Comparison of ENCODE assay signal across 8 cellular contexts in the genomic region with DNA sequence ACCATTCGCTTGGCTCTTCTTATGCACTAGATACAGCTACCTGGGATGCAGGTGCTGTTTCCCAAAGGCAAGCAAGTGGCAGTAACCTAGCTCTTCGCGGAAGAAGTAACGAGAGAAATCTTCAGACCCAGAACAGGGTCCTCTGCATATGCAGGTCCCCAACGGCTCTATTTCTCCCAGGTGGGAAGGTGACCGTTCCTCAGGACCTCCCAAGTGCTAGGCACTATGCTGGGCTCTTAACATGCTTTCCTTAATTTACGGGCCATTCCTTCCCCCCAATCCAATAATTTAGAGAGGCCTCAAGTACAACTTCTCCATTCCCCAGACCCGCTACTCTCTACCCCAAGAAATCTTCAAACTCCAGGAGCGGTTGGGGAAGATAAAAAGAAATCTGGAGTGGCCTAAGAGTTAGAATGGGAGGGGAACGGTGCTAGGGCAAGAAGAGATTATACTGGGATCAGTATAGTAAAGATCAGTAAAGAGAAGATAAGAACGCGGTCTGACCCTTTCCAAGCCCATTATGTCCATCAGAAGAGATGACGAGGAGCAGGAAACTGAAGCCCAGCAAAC. TPM values are rescaled to one million over a fixed set of nuclear protein-coding genes. Genes with fewer than 3 reads are reported as not detected.
DNase-seq lines count a peak whose midpoint lies in the region; ATAC-seq and TF ChIP-seq lines count a peak whose summit lies in the region.

No MANE protein-coding gene starts in this region.

- H3K9me3 ChIP-seq in fibroblast of lung (ENCODE audit: control insufficient read depth, insufficient read depth, low read depth, low read length) (no peaks in the 10 kb centered on the region), sigmoid colon (no peaks in the 10 kb centered on the region)

- H3K27ac ChIP-seq in fibroblast of lung (ENCODE audit: insufficient read depth, low read length) (peak overlapping the region; percentile 72), sigmoid colon (peak overlapping the region; percentile 88 to 94 (median 88))

- no peaks in the 10 kb centered on the region for H3K27me3 ChIP-seq in H7 (ENCODE audit: control insufficient read depth, insufficient read depth, low read length)
- H3K27me3 ChIP-seq in fibroblast of lung (ENCODE audit: control insufficient read depth, insufficient read depth, low read length), result no peaks in the 10 kb centered on the region
- no peaks in the 10 kb centered on the region for H3K27me3 ChIP-seq in sigmoid colon

- H3K79me2 ChIP-seq in fibroblast of lung (ENCODE audit: control insufficient read depth, insufficient read depth, low read length), result peaks cover 43% of the 10 kb centered on the region

- DNase-seq in H7 (no peak), fibroblast of lung (ENCODE audit: low read depth in 2 of 2) (no peak), sigmoid colon (no peak), NCI-H524 treated with DMSO at 0.1 percent for 48 hours (lab: John Stamatoyannopoulos, UW) (no peak)

- TF ChIP-seq POLR2A in sigmoid colon (IDR thresholded peaks at IDR 0.05), result no peak

- peaks cover 1% of the 10 kb centered on the region; the same call in 1 of the 2 replicates for H3K36me3 ChIP-seq in H7 (replicated peaks; ENCODE audit: control insufficient read depth, insufficient read depth, low read length)
- H3K36me3 ChIP-seq in fibroblast of lung (ENCODE audit: control insufficient read depth, insufficient read depth, low read length), result peaks cover 4% of the 10 kb centered on the region
- peaks cover 0 to 9% (median 0%) of the 10 kb centered on the region in 4 donors for H3K36me3 ChIP-seq in sigmoid colon

- intact Hi-C loops in sigmoid colon (cut with DNase I), result loop anchor here (1.0 to 10.0 kb wide), 3 partner anchors 21 to 240 kb away; partner anchors contain the start of genes KTI12 and ZFYVE9

- TF ChIP-seq CTCF in fibroblast of lung (conservative IDR thresholded peaks at IDR 0.05 in 1 of 2, IDR thresholded peaks at IDR 0.05 in 1 of 2; ENCODE audit: low read depth in 1 of 2, low read length in 2 of 2) (no peak), sigmoid colon (IDR thresholded peaks at IDR 0.05) (no peak)

- ATAC-seq in SK-N-SH treated with all-trans-retinoic acid at 6 μM for 48 hours (peak; percentile 13), GM19467 (IDR thresholded peaks at IDR 0.05; ENCODE audit: unreplicated experiment) (no peak), HG03469 (IDR thresholded peaks at IDR 0.05; ENCODE audit: unreplicated experiment) (no peak), HG02973 (IDR thresholded peaks at IDR 0.05; ENCODE audit: unreplicated experiment) (no peak)

- H3K9ac ChIP-seq in fibroblast of lung (ENCODE audit: insufficient read depth, low read length), result peak overlapping the region; percentile 78

- peak overlapping the region; percentile 97 for H3K4me2 ChIP-seq in fibroblast of lung (ENCODE audit: extremely low read depth, insufficient read depth, low read length)

- 1 to 3% methylated on average over 13 of the region's 13 CpGs for WGBS in sigmoid colon, 2 donors

- H3K4me3 ChIP-seq in H7 (ENCODE audit: insufficient read depth, low read depth, low read length) (peak overlapping the region; percentile 88), fibroblast of lung (replicated peaks in 1 of 4; ENCODE audit: control extremely low read depth in 1 of 4, insufficient read depth in 1 of 4, low read depth in 3 of 4, low read length in 4 of 4) (peak overlapping the region; percentile 79 to 91 (median 84)), sigmoid colon (peak overlapping the region; percentile 77 to 96 (median 83))

- H2AFZ ChIP-seq in fibroblast of lung (ENCODE audit: low read length), result peak overlapping the region; percentile 88

- H3K4me1 ChIP-seq in fibroblast of lung (ENCODE audit: control insufficient read depth, extremely low read depth, insufficient read depth, low read length), result peaks cover 8% of the 10 kb centered on the region
- peaks cover 0 to 44% (median 33%) of the 10 kb centered on the region in 4 donors for H3K4me1 ChIP-seq in sigmoid colon

- TF ChIP-seq EP300 in sigmoid colon (IDR thresholded peaks at IDR 0.05), result no peak

- no peaks in the 10 kb centered on the region for H4K20me1 ChIP-seq in fibroblast of lung (ENCODE audit: control insufficient read depth, extremely low read depth, insufficient read depth, low read length)

TF ChIP-seq in SK-N-SH treated with all-trans-retinoic acid at 6 μM for 48 hours, 23 proteins besides CTCF, POLR2A, EP300 and RAD21:
- TF ChIP-seq ZNF70 (CRISPR knock-in tag; IDR thresholded peaks at IDR 0.05), result no peak
- TF ChIP-seq PATZ1 (CRISPR knock-in tag; IDR thresholded peaks at IDR 0.05; ENCODE audit: borderline replicate concordance), result no peak
- TF ChIP-seq ZFP30 (CRISPR knock-in tag; IDR thresholded peaks at IDR 0.05), result no peak
- no peak for TF ChIP-seq ZC3H10 (CRISPR knock-in tag; IDR thresholded peaks at IDR 0.05)
- TF ChIP-seq ZNF565 (CRISPR knock-in tag; conservative IDR thresholded peaks at IDR 0.05; ENCODE audit: low read depth), result no peak
- TF ChIP-seq OSR1 (CRISPR knock-in tag; IDR thresholded peaks at IDR 0.05), result no peak
- no peak for TF ChIP-seq TCF4 (CRISPR knock-in tag; IDR thresholded peaks at IDR 0.05; ENCODE audit: borderline replicate concordance)
- TF ChIP-seq ZNF8 (CRISPR knock-in tag; IDR thresholded peaks at IDR 0.05), result no peak
- no peak for TF ChIP-seq GLIS3 (CRISPR knock-in tag; IDR thresholded peaks at IDR 0.05)
- no peak for TF ChIP-seq ESRRG (CRISPR knock-in tag; IDR thresholded peaks at IDR 0.05)
- no peak for TF ChIP-seq PPARA (CRISPR knock-in tag; IDR thresholded peaks at IDR 0.05; ENCODE audit: borderline replicate concordance)
- TF ChIP-seq POU6F1 (CRISPR knock-in tag; IDR thresholded peaks at IDR 0.05; ENCODE audit: borderline replicate concordance, low read depth), result no peak
TF ChIP-seq in SK-N-SH treated with all-trans-retinoic acid at 6 μM for 48 hours: peak in this region for 0.

RNA-seq across cellular contexts. Expression of gene TXNDC12, which starts 0.4 kb away (rescaled TPM):
- 79.2 and 90.2 TPM in 2 replicates for total RNA-seq in H7 (2014; rRNA removed; shearing (Covaris generic))
- total RNA-seq in fibroblast of lung (34.5 and 34.7 TPM in 2 replicates), sigmoid colon (10 to 100 TPM; 20.8 to 27.1 (median 26.3) TPM)
- polyA plus RNA-seq in fibroblast of lung (30.8 and 32.4 TPM in 2 replicates), sigmoid colon (10 to 100 TPM in 2 of 3 donors, 1 to 10 TPM in 1; 9.0 to 33.3 (median 16.9) TPM)
- polyA plus RNA-seq in fibroblast of lung (2012), result 36.0 and 39.0 TPM in 2 replicates
- polyA minus RNA-seq in fibroblast of lung (ENCODE audit: low replicate concordance), result 5.8 and 6.6 TPM in 2 replicates

RNA-seq across cellular contexts. Expression of gene BTF3L4, which starts 1.5 kb away (rescaled TPM):
- total RNA-seq in H7 (2014; rRNA removed; shearing (Covaris generic)), result 96.9 and 127 TPM in 2 replicates
- total RNA-seq in fibroblast of lung (55.5 and 63.2 TPM in 2 replicates), sigmoid colon (10 to 100 TPM; 42.9 to 58.1 (median 51.1) TPM)
- polyA plus RNA-seq in fibroblast of lung (70.0 and 73.3 TPM in 2 replicates), sigmoid colon (10 to 100 TPM; 22.2 to 30.0 (median 27.3) TPM)
- polyA plus RNA-seq in fibroblast of lung (2012), result 49.5 and 51.0 TPM in 2 replicates
- 2.1 and 4.5 TPM in 2 replicates for polyA minus RNA-seq in fibroblast of lung (ENCODE audit: low replicate concordance)

RNA-seq across cellular contexts. Expression of gene KTI12, which starts 21.0 kb away (rescaled TPM):
- 16.9 and 20.8 TPM in 2 replicates for total RNA-seq in H7 (2014; rRNA removed; shearing (Covaris generic))
- total RNA-seq in fibroblast of lung (6.9 and 7.8 TPM in 2 replicates), sigmoid colon (10 to 100 TPM in 3 of 4 donors, 1 to 10 TPM in 1; 8.2 to 15.0 (median 11.0) TPM)
- polyA plus RNA-seq in fibroblast of lung (11.8 and 14.5 TPM in 2 replicates), sigmoid colon (1 to 10 TPM; 4.9 to 9.6 (median 6.0) TPM)
- 10.7 and 15.4 TPM in 2 replicates for polyA plus RNA-seq in fibroblast of lung (2012)
- polyA minus RNA-seq in fibroblast of lung (ENCODE audit: low replicate concordance), result 4.4 and 7.1 TPM in 2 replicates
